18 cellular contexts compared by ENCODE assay signal in the genomic region with DNA sequence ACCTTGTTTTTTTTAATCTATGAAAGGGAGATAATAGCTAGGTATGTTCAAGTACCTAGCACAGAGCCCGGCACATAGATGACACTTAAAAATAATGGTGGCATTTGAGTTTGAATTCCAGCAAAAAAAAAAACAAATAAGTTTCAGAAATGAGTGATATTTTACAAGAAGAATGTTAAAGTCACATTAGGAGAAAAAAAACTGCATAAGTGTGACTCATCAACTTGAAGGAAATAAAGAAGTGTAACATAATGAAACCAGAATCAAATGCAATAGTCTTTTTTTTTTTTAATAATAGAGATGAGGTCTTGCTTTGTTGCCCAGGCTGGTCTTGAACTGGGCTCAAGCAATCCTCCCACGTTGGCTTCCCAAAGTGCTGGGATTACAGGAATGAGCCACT. TPM values are rescaled to one million over a fixed set of nuclear protein-coding genes. Genes with fewer than 3 reads are reported as not detected.
"Had no signal": no experiment of that assay in that cellular context is flagged by ENCODE, and none has a peak within 500 bp of the region (broad histone marks: within the 10 kb centered on the region; RNA-seq: fewer than 3 reads in every experiment).

No MANE protein-coding gene starts in this region.

- H3K4me3 Mint-ChIP-seq: activated B cell treated with CpG ODN at 0.5 μM for 24 hours; activated CD4-positive, alpha-beta T cell treated with anti-CD3 and anti-CD28 coated beads, Interleukin-2, amount 10 ng/mL, durations not matched to agents 24 days and 14 days; activated naive CD8-positive, alpha-beta T cell treated with anti-CD3 and anti-CD28 coated beads, Interleukin-2, amount 10 ng/mL, durations not matched to agents 7 days and 5 days; naive thymus-derived CD4-positive, alpha-beta T cell; stimulated activated effector memory CD8-positive, alpha-beta T cell treated with anti-CD3 and anti-CD28 coated beads, Interleukin-12 subunit alpha, Interleukin-12 subunit beta, amount 100 ng/mL, for 72 hours; T-helper 2 cell treated with Interferon-gamma antibody and Interleukin-4, amounts not matched to agents 5 μg/mL and 100 μg/mL, for 36 hours had no signal

- H3K4me3 ChIP-seq: cardiac muscle cell, left ventricle myocardium inferior, thoracic aorta had no signal

- H3K9ac ChIP-seq: parathyroid adenoma had no signal

- H3K27ac ChIP-seq: cardiac muscle cell, left ventricle myocardium inferior, parathyroid adenoma, thoracic aorta had no signal

- H3K27me3 Mint-ChIP-seq: activated B cell treated with CpG ODN at 0.5 μM for 24 hours; activated naive CD8-positive, alpha-beta T cell treated with anti-CD3 and anti-CD28 coated beads, Interleukin-2, amount 10 ng/mL, durations not matched to agents 7 days and 5 days had no signal

- H2AFZ ChIP-seq: parathyroid adenoma had no signal

- H3K27me3 ChIP-seq: cardiac muscle cell had no signal

- H3K79me2 ChIP-seq: parathyroid adenoma had no signal

- H3K36me3 Mint-ChIP-seq: activated naive CD8-positive, alpha-beta T cell treated with anti-CD3 and anti-CD28 coated beads, Interleukin-2, amount 10 ng/mL, durations not matched to agents 7 days and 5 days; naive thymus-derived CD4-positive, alpha-beta T cell; stimulated activated effector memory CD8-positive, alpha-beta T cell treated with anti-CD3 and anti-CD28 coated beads, Interleukin-12 subunit alpha, Interleukin-12 subunit beta, amount 100 ng/mL, for 72 hours had no signal

- FAIRE-seq: colon, kidney had no signal

- H3K27ac Mint-ChIP-seq: activated B cell treated with CpG ODN at 0.5 μM for 24 hours; activated CD4-positive, alpha-beta T cell treated with anti-CD3 and anti-CD28 coated beads, Interleukin-2, amount 10 ng/mL, durations not matched to agents 24 days and 14 days; activated naive CD8-positive, alpha-beta T cell treated with anti-CD3 and anti-CD28 coated beads, Interleukin-2, amount 10 ng/mL, durations not matched to agents 7 days and 5 days; naive thymus-derived CD4-positive, alpha-beta T cell; stimulated activated effector memory CD8-positive, alpha-beta T cell treated with anti-CD3 and anti-CD28 coated beads, Interleukin-12 subunit alpha, Interleukin-12 subunit beta, amount 100 ng/mL, for 72 hours; T-helper 2 cell treated with Interferon-gamma antibody and Interleukin-4, amounts not matched to agents 5 μg/mL and 100 μg/mL, for 36 hours had no signal

- H3K9me3 Mint-ChIP-seq: activated B cell treated with CpG ODN at 0.5 μM for 24 hours; stimulated activated effector memory CD8-positive, alpha-beta T cell treated with anti-CD3 and anti-CD28 coated beads, Interleukin-12 subunit alpha, Interleukin-12 subunit beta, amount 100 ng/mL, for 72 hours; T-helper 2 cell treated with Interferon-gamma antibody and Interleukin-4, amounts not matched to agents 5 μg/mL and 100 μg/mL, for 36 hours had no signal

- H3K4me1 ChIP-seq: left ventricle myocardium inferior, parathyroid adenoma had no signal

- DNase-seq: activated B cell treated with CpG ODN at 0.5 μM for 24 hours; activated CD4-positive, alpha-beta T cell treated with anti-CD3 and anti-CD28 coated beads, Interleukin-2, amount 10 ng/mL, durations not matched to agents 24 days and 14 days; activated CD8-positive, alpha-beta memory T cell treated with anti-CD3 and anti-CD28 coated beads, Interleukin-2, amount 50 U/mL, for 48 hours; activated naive CD8-positive, alpha-beta T cell treated with anti-CD3 and anti-CD28 coated beads, Interleukin-2, amount 10 ng/mL, durations not matched to agents 7 days and 5 days; anterior cingulate cortex; hippocampal formation; kidney; left ventricle myocardium inferior; naive thymus-derived CD4-positive, alpha-beta T cell; stimulated activated CD4-positive, alpha-beta T cell treated with anti-CD3 and anti-CD28 coated beads, Interleukin-12 subunit alpha, Interleukin-12 subunit beta, amount 100 ng/mL, for 4 hours; stimulated activated CD4-positive, alpha-beta T cell treated with anti-CD3 and anti-CD28 coated beads, Interleukin-2, amount 100 ng/mL, for 24 hours had no signal

- H3K9me3 ChIP-seq: left ventricle myocardium inferior, thoracic aorta had no signal

- H3K4me1 Mint-ChIP-seq: activated B cell treated with CpG ODN at 0.5 μM for 24 hours; activated CD4-positive, alpha-beta T cell treated with anti-CD3 and anti-CD28 coated beads, Interleukin-2, amount 10 ng/mL, durations not matched to agents 24 days and 14 days; activated naive CD8-positive, alpha-beta T cell treated with anti-CD3 and anti-CD28 coated beads, Interleukin-2, amount 10 ng/mL, durations not matched to agents 7 days and 5 days; naive thymus-derived CD4-positive, alpha-beta T cell; stimulated activated effector memory CD8-positive, alpha-beta T cell treated with anti-CD3 and anti-CD28 coated beads, Interleukin-12 subunit alpha, Interleukin-12 subunit beta, amount 100 ng/mL, for 72 hours had no signal

- H3K36me3 ChIP-seq: cardiac muscle cell, left ventricle myocardium inferior, thoracic aorta had no signal

RNA-seq across cellular contexts. Expression of a gene that starts 17.1 kb away (rescaled TPM):
- total RNA-seq: activated B cell treated with CpG ODN at 0.5 μM for 24 hours; activated CD4-positive, alpha-beta T cell treated with anti-CD3 and anti-CD28 coated beads, Interleukin-2, amount 10 ng/mL, durations not matched to agents 24 days and 14 days; activated naive CD8-positive, alpha-beta T cell treated with anti-CD3 and anti-CD28 coated beads, Interleukin-2, amount 10 ng/mL, durations not matched to agents 7 days and 5 days; cardiac muscle cell; kidney; left ventricle myocardium inferior; mononuclear cell; naive thymus-derived CD4-positive, alpha-beta T cell; thoracic aorta had no signal
